18 cellular contexts compared by ENCODE assay signal in genomic region chr9:19200234-19200633, GRCh38.
"Had no signal": no experiment of that assay in that cellular context is flagged by ENCODE, and none has a peak within 500 bp of the region (broad histone marks: within the 10 kb centered on the region; RNA-seq: fewer than 3 reads in every experiment).

No MANE protein-coding gene starts in this region.

- H3K4me1 Mint-ChIP-seq: central memory CD8-positive, alpha-beta T cell; stimulated activated naive B cell treated with anti-CD40 and anti-IgM and Interleukin-4, amounts not matched to agents 10 μg/mL and 1 μg/mL and 100 μg/mL, for 72 hours had no signal

- H3K4me3 Mint-ChIP-seq: central memory CD8-positive, alpha-beta T cell; immature natural killer cell; nephron progenitor cell; stimulated activated naive B cell treated with anti-CD40 and anti-IgM and Interleukin-4, amounts not matched to agents 10 μg/mL and 1 μg/mL and 100 μg/mL, for 72 hours; stimulated activated naive CD8-positive, alpha-beta T cell treated with anti-CD3 and anti-CD28 coated beads, Interleukin-15, amount 100 ng/mL, for 72 hours had no signal

- H3K27ac Mint-ChIP-seq: nephron progenitor cell; stimulated activated naive B cell treated with anti-CD40 and anti-IgM and Interleukin-4, amounts not matched to agents 10 μg/mL and 1 μg/mL and 100 μg/mL, for 72 hours had no signal

- H3K27ac ChIP-seq: parathyroid adenoma, prostate gland, skin epidermis had no signal

- H3K9me3 Mint-ChIP-seq: central memory CD8-positive, alpha-beta T cell; immature natural killer cell; stimulated activated naive B cell treated with anti-CD40 and anti-IgM and Interleukin-4, amounts not matched to agents 10 μg/mL and 1 μg/mL and 100 μg/mL, for 72 hours; stimulated activated naive CD8-positive, alpha-beta T cell treated with anti-CD3 and anti-CD28 coated beads, Interleukin-15, amount 100 ng/mL, for 72 hours had no signal

- DNase-seq: cortex of kidney; dorsolateral prefrontal cortex; effector CD8-positive, alpha-beta T cell; immature natural killer cell; kidney; left cardiac atrium; mesendoderm; nephron progenitor cell; retina; stimulated activated CD4-positive, alpha-beta T cell treated with anti-CD3 and anti-CD28 coated beads, Interleukin-2, amount 100 ng/mL, for 24 hours; stimulated activated CD4-positive, alpha-beta T cell treated with anti-CD3 and anti-CD28 coated beads, Interleukin-4, amount 100 ng/mL, for 4 hours; stimulated activated naive B cell treated with anti-CD40 and anti-IgM and Interleukin-4, amounts not matched to agents 10 μg/mL and 1 μg/mL and 100 μg/mL, for 72 hours; stimulated activated naive CD8-positive, alpha-beta T cell treated with anti-CD3 and anti-CD28 coated beads, Interleukin-15, amount 100 ng/mL, for 72 hours; trophoblast cell had no signal

- H3K27me3 Mint-ChIP-seq: central memory CD8-positive, alpha-beta T cell had no signal

- H3K36me3 Mint-ChIP-seq: immature natural killer cell; stimulated activated naive B cell treated with anti-CD40 and anti-IgM and Interleukin-4, amounts not matched to agents 10 μg/mL and 1 μg/mL and 100 μg/mL, for 72 hours had no signal
